Comparison of ENCODE assay signal across 8 cellular contexts in genomic region chr15:81000144-81000625, GRCh38.
DNase-seq lines count a peak whose midpoint lies in the region; ATAC-seq and TF ChIP-seq lines count a peak whose summit lies in the region.

No MANE protein-coding gene starts in this region.

- H3K4me1 ChIP-seq in OCI-LY3 (ENCODE audit: low read length) (peaks cover 28% of the 10 kb centered on the region), duodenal mucosa (ENCODE audit: control insufficient read depth in 1 of 2, insufficient read depth in 2 of 2, low read length in 2 of 2) (peaks cover 21 to 30% of the 10 kb centered on the region in 2 donors), mucosa of rectum (ENCODE audit: control insufficient read depth in 2 of 2, insufficient read depth in 2 of 2, low read length in 2 of 2) (peaks cover 16 to 20% of the 10 kb centered on the region in 2 donors)

- peak overlapping the region; percentile 87 for H3K4me3 ChIP-seq in GM12865 (ENCODE audit: low read depth, low read length)
- peak overlapping the region; percentile 95 for H3K4me3 ChIP-seq in OCI-LY3 (ENCODE audit: low read length)
- H3K4me3 ChIP-seq in duodenal mucosa (ENCODE audit: low read depth in 1 of 2, low read length in 2 of 2): peak overlapping the region; percentile 90
- peak overlapping the region; percentile 71 to 97 for H3K4me3 ChIP-seq in mucosa of rectum (ENCODE audit: low read length in 2 of 2)

- H3K9me3 ChIP-seq in OCI-LY3 (ENCODE audit: insufficient read depth, low read length) (no peaks in the 10 kb centered on the region), duodenal mucosa (ENCODE audit: control insufficient read depth in 1 of 2, low read length in 2 of 2) (peaks cover 3 to 4% of the 10 kb centered on the region in 2 donors), mucosa of rectum (ENCODE audit: control insufficient read depth in 2 of 2, low read length in 2 of 2) (no peaks in the 10 kb centered on the region)

- H3K9ac ChIP-seq in OCI-LY3 (ENCODE audit: low read length) (peak overlapping the region; percentile 98), duodenal mucosa (ENCODE audit: low read depth in 1 of 2, low read length in 2 of 2) (peak overlapping the region; percentile 86 to 96), mucosa of rectum (ENCODE audit: low read depth in 1 of 2, low read length in 2 of 2) (peak overlapping the region; percentile 99)

- TF ChIP-seq CTCF in GM12865 (IDR thresholded peaks at IDR 0.05; ENCODE audit: insufficient read depth, low read depth, low read length, missing control alignments) (no peak), OCI-LY3 (IDR thresholded peaks at IDR 0.05; ENCODE audit: low read depth, low read length) (no peak)

- H3K27ac ChIP-seq in OCI-LY3 (ENCODE audit: low read length) (peak overlapping the region; percentile 83), duodenal mucosa (ENCODE audit: low read depth, low read length) (peak overlapping the region; percentile 97), mucosa of rectum (ENCODE audit: low read depth in 2 of 2, low read length in 2 of 2) (peak overlapping the region; percentile 98 to 99)

- DNase-seq in GM12865 (ENCODE audit: low read depth) (peak; percentile 22), NCI-H1694 (lab: John Stamatoyannopoulos, UW) (no peak), AG08396 (ENCODE audit: low spot score) (no peak)
- no peak for DNase-seq in stimulated activated CD8-positive, alpha-beta memory T cell treated with anti-CD3 and anti-CD28 coated beads, Interleukin-4, amount 100 ng/mL, for 48 hours

- H3K36me3 ChIP-seq in OCI-LY3 (replicated peaks; ENCODE audit: low read depth, low read length) (peaks cover 29% of the 10 kb centered on the region), duodenal mucosa (ENCODE audit: control insufficient read depth in 1 of 2, insufficient read depth in 2 of 2, low read length in 2 of 2) (peaks cover 0 to 7% of the 10 kb centered on the region in 2 donors), mucosa of rectum (ENCODE audit: control insufficient read depth in 2 of 2, insufficient read depth in 2 of 2, low read length in 2 of 2) (peaks cover 3 to 7% of the 10 kb centered on the region in 2 donors)

- peaks cover 46% of the 10 kb centered on the region for H3K79me2 ChIP-seq in OCI-LY3 (ENCODE audit: low read length)

- peaks cover 21% of the 10 kb centered on the region for H4K20me1 ChIP-seq in OCI-LY3 (ENCODE audit: insufficient read depth, low read length)

- H3K27me3 ChIP-seq in OCI-LY3 (ENCODE audit: low read depth, low read length) (no peaks in the 10 kb centered on the region), duodenal mucosa (ENCODE audit: control insufficient read depth in 1 of 2, insufficient read depth in 2 of 2, low read length in 2 of 2) (no peaks in the 10 kb centered on the region), mucosa of rectum (ENCODE audit: control insufficient read depth in 2 of 2, insufficient read depth in 2 of 2, low read length in 2 of 2) (no peaks in the 10 kb centered on the region)

- ATAC-seq in GM21367 (IDR thresholded peaks at IDR 0.05; ENCODE audit: unreplicated experiment): no peak

- H3K4me2 ChIP-seq in OCI-LY3 (ENCODE audit: low read length): peak overlapping the region; percentile 95

- peak overlapping the region; percentile 55 for H2AFZ ChIP-seq in OCI-LY3 (ENCODE audit: low read depth, low read length)
